1 cellular context compared by ENCODE assay signal in genomic region chrX:45850775-45851433, GRCh38.
A peak's percentile ranks its signal among the peaks of the same experiment; 100 is the strongest.
TF ChIP-seq lines count a peak whose summit lies in the region.

No MANE protein-coding gene starts in this region.

TF ChIP-seq in HEK293, 187 proteins besides CTCF, POLR2A, EP300 and RAD21 (continued from another document):
- TF ChIP-seq MYNN (tag by site-specific recombination; IDR thresholded peaks at IDR 0.05; ENCODE audit: borderline replicate concordance) = no peak
- TF ChIP-seq ZNF184 (tag by site-specific recombination; IDR thresholded peaks at IDR 0.05) = no peak
- TF ChIP-seq ZXDB (tag by site-specific recombination; IDR thresholded peaks at IDR 0.05) = no peak
- TF ChIP-seq SCRT1 (tag by site-specific recombination; IDR thresholded peaks at IDR 0.05; ENCODE audit: borderline replicate concordance) = no peak
- no peak for TF ChIP-seq ZNF670 (tag by site-specific recombination; IDR thresholded peaks at IDR 0.05; ENCODE audit: low read depth)
- TF ChIP-seq ZNF561 (tag by site-specific recombination; IDR thresholded peaks at IDR 0.05; ENCODE audit: borderline replicate concordance) = peak; percentile 84; the same call in 1 of the 2 replicates
- TF ChIP-seq ZNF704 (tag by site-specific recombination; IDR thresholded peaks at IDR 0.05) = no peak
- no peak for TF ChIP-seq ZNF48 (tag by site-specific recombination; IDR thresholded peaks at IDR 0.05)
- TF ChIP-seq ZFP69B (tag by site-specific recombination; IDR thresholded peaks at IDR 0.05) = no peak
- TF ChIP-seq, protein P1, sequence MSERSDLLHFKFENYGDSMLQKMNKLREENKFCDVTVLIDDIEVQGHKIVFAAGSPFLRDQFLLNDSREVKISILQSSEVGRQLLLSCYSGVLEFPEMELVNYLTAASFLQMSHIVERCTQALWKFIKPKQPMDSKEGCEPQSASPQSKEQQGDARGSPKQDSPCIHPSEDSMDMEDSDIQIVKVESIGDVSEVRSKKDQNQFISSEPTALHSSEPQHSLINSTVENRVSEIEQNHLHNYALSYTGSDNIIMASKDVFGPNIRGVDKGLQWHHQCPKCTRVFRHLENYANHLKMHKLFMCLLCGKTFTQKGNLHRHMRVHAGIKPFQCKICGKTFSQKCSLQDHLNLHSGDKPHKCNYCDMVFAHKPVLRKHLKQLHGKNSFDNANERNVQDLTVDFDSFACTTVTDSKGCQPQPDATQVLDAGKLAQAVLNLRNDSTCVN (tag by site-specific recombination; optimal IDR thresholded peaks at IDR 0.05) = peak; percentile 60
- no peak for TF ChIP-seq ZNF174 (tag by site-specific recombination; IDR thresholded peaks at IDR 0.05)
- TF ChIP-seq ZNF600 (tag by site-specific recombination; IDR thresholded peaks at IDR 0.05) = 0 out of 2 replicates have a peak, but pooled peaks have one; percentile 27
- no peak for TF ChIP-seq ZNF214 (tag by site-specific recombination; IDR thresholded peaks at IDR 0.05; ENCODE audit: borderline replicate concordance)
- no peak; the same call in 1 of the 2 replicates for TF ChIP-seq ZBTB20 (tag by site-specific recombination; IDR thresholded peaks at IDR 0.05)
- no peak for TF ChIP-seq ZNF155 (tag by site-specific recombination; IDR thresholded peaks at IDR 0.05)
- TF ChIP-seq BCL11B (tag by site-specific recombination; IDR thresholded peaks at IDR 0.05; ENCODE audit: low read depth) = no peak
- TF ChIP-seq ZBTB48 (tag by site-specific recombination; IDR thresholded peaks at IDR 0.05) = peak; percentile 74; the same call in 1 of the 2 replicates
- no peak for TF ChIP-seq ZNF830 (tag by site-specific recombination; IDR thresholded peaks at IDR 0.05; ENCODE audit: low read depth)
- no peak for TF ChIP-seq ZNF140 (tag by site-specific recombination; IDR thresholded peaks at IDR 0.05)
